11 cellular contexts compared by ENCODE assay signal in genomic region chr10:23065549-23065948, GRCh38. TPM values are rescaled to one million over a fixed set of nuclear protein-coding genes. Genes with fewer than 3 reads are reported as not detected.
DNase-seq lines count a peak whose midpoint lies in the region; ATAC-seq, FAIRE-seq and TF ChIP-seq lines count a peak whose summit lies in the region.
"Had no signal": no experiment of that assay in that cellular context is flagged by ENCODE, and none has a peak within 500 bp of the region (broad histone marks: within the 10 kb centered on the region; RNA-seq: fewer than 3 reads in every experiment).

No MANE protein-coding gene starts in this region.

- H3K4me1 Mint-ChIP-seq in HFFc6 (ENCODE audit: low read depth) (peaks cover 18% of the 10 kb centered on the region), endodermal cell (peaks cover 2% of the 10 kb centered on the region)
- H3K4me1 Mint-ChIP-seq in activated naive CD8-positive, alpha-beta T cell treated with anti-CD3 and anti-CD28 coated beads, Interleukin-2, amount 50 U/mL, for 24 hours, result no peaks in the 10 kb centered on the region
- H3K4me1 Mint-ChIP-seq: activated naive CD4-positive, alpha-beta T cell treated with anti-CD3 and anti-CD28 coated beads, Interleukin-2, amount 10 ng/mL, durations not matched to agents 7 days and 5 days had no signal

- H3K9me3 Mint-ChIP-seq in HFFc6 (no peaks in the 10 kb centered on the region), endodermal cell (no peaks in the 10 kb centered on the region)
- H3K9me3 Mint-ChIP-seq in activated naive CD8-positive, alpha-beta T cell treated with anti-CD3 and anti-CD28 coated beads, Interleukin-2, amount 50 U/mL, for 24 hours, result no peaks in the 10 kb centered on the region
- H3K9me3 Mint-ChIP-seq: activated naive CD4-positive, alpha-beta T cell treated with anti-CD3 and anti-CD28 coated beads, Interleukin-2, amount 10 ng/mL, durations not matched to agents 7 days and 5 days had no signal

- DNase-seq in HFFc6, result peak; percentile 72
- DNase-seq in breast epithelium (ENCODE audit: low spot score in 2 of 2), result peak; percentile 72 to 80
- DNase-seq in iris pigment epithelial cell (ENCODE audit: low read depth), result peak; percentile 71
- DNase-seq in small intestine, result peak; percentile 94
- DNase-seq in SHP77 (lab: John Stamatoyannopoulos, UW), result no peak
- no peak for DNase-seq in activated CD4-positive, CD25-positive, alpha-beta regulatory T cell treated with anti-CD3 and anti-CD28 coated beads, Interleukin-2, amount 50 U/mL, for 72 hours
- DNase-seq in activated naive CD8-positive, alpha-beta T cell treated with anti-CD3 and anti-CD28 coated beads, Interleukin-2, amount 50 U/mL, for 24 hours, result no peak
- DNase-seq in endodermal cell, result no peak
- DNase-seq: activated naive CD4-positive, alpha-beta T cell treated with anti-CD3 and anti-CD28 coated beads, Interleukin-2, amount 10 ng/mL, durations not matched to agents 7 days and 5 days; NCI-H774 had no signal

- no peaks in the 10 kb centered on the region for H3K36me3 Mint-ChIP-seq in HFFc6 (ENCODE audit: low read depth)
- H3K36me3 Mint-ChIP-seq in activated naive CD8-positive, alpha-beta T cell treated with anti-CD3 and anti-CD28 coated beads, Interleukin-2, amount 50 U/mL, for 24 hours (ENCODE audit: low read depth), result no peaks in the 10 kb centered on the region
- no peaks in the 10 kb centered on the region for H3K36me3 Mint-ChIP-seq in endodermal cell (ENCODE audit: low read depth)
- H3K36me3 Mint-ChIP-seq: activated naive CD4-positive, alpha-beta T cell treated with anti-CD3 and anti-CD28 coated beads, Interleukin-2, amount 10 ng/mL, durations not matched to agents 7 days and 5 days had no signal

- H3K4me3 ChIP-seq in breast epithelium (no peak overlapping the region), small intestine (ENCODE audit: low read depth in 1 of 2, low read length in 2 of 2) (no peak overlapping the region), endodermal cell (ENCODE audit: low read length) (no peak overlapping the region)

- H3K36me3 ChIP-seq in breast epithelium (no peaks in the 10 kb centered on the region), small intestine (ENCODE audit: control insufficient read depth in 2 of 2, insufficient read depth in 2 of 2, low read length in 2 of 2) (no peaks in the 10 kb centered on the region), endodermal cell (ENCODE audit: control insufficient read depth, insufficient read depth, low read length) (no peaks in the 10 kb centered on the region)

- TF ChIP-seq CTCF in HFFc6 (IDR thresholded peaks at IDR 0.05) (no peak), breast epithelium (IDR thresholded peaks at IDR 0.05) (no peak), endodermal cell (conservative IDR thresholded peaks at IDR 0.05) (no peak)

- H3K4me1 ChIP-seq in breast epithelium (no peaks in the 10 kb centered on the region), small intestine (ENCODE audit: control insufficient read depth in 2 of 2, insufficient read depth in 1 of 2, low read depth in 1 of 2, low read length in 1 of 2) (no peaks in the 10 kb centered on the region), endodermal cell (ENCODE audit: control insufficient read depth, insufficient read depth, low read length) (no peaks in the 10 kb centered on the region)

- no peak for FAIRE-seq in small intestine (lab: Jason Lieb, UNC)
- FAIRE-seq: GM19239 had no signal

- H3K27me3 Mint-ChIP-seq in HFFc6 (ENCODE audit: insufficient read depth) (no peaks in the 10 kb centered on the region; the same call in 1 of the 2 replicates), endodermal cell (ENCODE audit: insufficient read depth) (no peaks in the 10 kb centered on the region)
- H3K27me3 Mint-ChIP-seq in activated naive CD8-positive, alpha-beta T cell treated with anti-CD3 and anti-CD28 coated beads, Interleukin-2, amount 50 U/mL, for 24 hours, result no peaks in the 10 kb centered on the region

- no peak overlapping the region for H3K9ac ChIP-seq in endodermal cell (ENCODE audit: extremely low read depth, low read length, poor library complexity, severe bottlenecking)

- TF ChIP-seq POLR2A in breast epithelium (IDR thresholded peaks at IDR 0.05), result no peak

- peak overlapping the region in 1 of 2 donors; percentile 48 for H3K27ac ChIP-seq in breast epithelium
- H3K27ac ChIP-seq in small intestine (ENCODE audit: low read depth in 1 of 2, low read length in 1 of 2), result peak overlapping the region in 1 of 2 donors; percentile 43
- H3K27ac ChIP-seq in endodermal cell (ENCODE audit: low read depth, low read length), result no peak overlapping the region

- WGBS in small intestine, 3 donors, result 13 to 45% (median 37%) methylated on average over 5 of the region's 5 CpGs
- WGBS in endodermal cell (ENCODE audit: insufficient coverage in 1 of 2, insufficient read length in 1 of 2), 2 experiments, result 91 to 97% methylated on average over 4 to 5 of the region's 5 CpGs

- H3K27me3 ChIP-seq in breast epithelium (no peaks in the 10 kb centered on the region), small intestine (ENCODE audit: control insufficient read depth in 2 of 2, insufficient read depth in 2 of 2, low read length in 2 of 2) (no peaks in the 10 kb centered on the region), endodermal cell (ENCODE audit: control insufficient read depth, insufficient read depth, low read length, poor library complexity, severe bottlenecking) (no peaks in the 10 kb centered on the region)

- peak overlapping the region; percentile 44; the same call in 1 of the 2 replicates for H3K27ac Mint-ChIP-seq in HFFc6
- H3K27ac Mint-ChIP-seq in activated naive CD8-positive, alpha-beta T cell treated with anti-CD3 and anti-CD28 coated beads, Interleukin-2, amount 50 U/mL, for 24 hours, result no peak overlapping the region
- no peak overlapping the region for H3K27ac Mint-ChIP-seq in endodermal cell
- H3K27ac Mint-ChIP-seq: activated naive CD4-positive, alpha-beta T cell treated with anti-CD3 and anti-CD28 coated beads, Interleukin-2, amount 10 ng/mL, durations not matched to agents 7 days and 5 days had no signal

- intact Hi-C loops in breast epithelium (cut with DNase I; ENCODE audit: low total_unique reads), result no loop called here

- no peak for ATAC-seq in activated naive CD8-positive, alpha-beta T cell treated with anti-CD3 and anti-CD28 coated beads, Interleukin-2, amount 50 U/mL, for 24 hours

- no peak overlapping the region for H3K4me3 Mint-ChIP-seq in HFFc6
- no peak overlapping the region for H3K4me3 Mint-ChIP-seq in activated naive CD8-positive, alpha-beta T cell treated with anti-CD3 and anti-CD28 coated beads, Interleukin-2, amount 50 U/mL, for 24 hours
- H3K4me3 Mint-ChIP-seq in endodermal cell, result no peak overlapping the region
- H3K4me3 Mint-ChIP-seq: activated naive CD4-positive, alpha-beta T cell treated with anti-CD3 and anti-CD28 coated beads, Interleukin-2, amount 10 ng/mL, durations not matched to agents 7 days and 5 days had no signal

- no peaks in the 10 kb centered on the region for H3K9me3 ChIP-seq in breast epithelium
- H3K9me3 ChIP-seq in small intestine (ENCODE audit: control insufficient read depth, low read depth), result no peaks in the 10 kb centered on the region
- no peaks in the 10 kb centered on the region for H3K9me3 ChIP-seq in endodermal cell (ENCODE audit: control insufficient read depth, low read length)

RNA-seq across cellular contexts. Expression of gene MSRB2, which starts 29.8 kb away (rescaled TPM):
- total RNA-seq in HFFc6 (2021; fragmentation: NEBNext Ultra II Directional; extraction: Animal tissue kit (Norgen Biotek cat#: 25700)), result 10 to 100 TPM; 23.5 to 31.2 (median 26.2) TPM
- total RNA-seq in breast epithelium, result 10 to 100 TPM; 19.0 to 31.5 (median 24.9) TPM
- polyA plus RNA-seq in small intestine, result 10 to 100 TPM; 20.3 to 29.1 (median 20.3) TPM
- total RNA-seq in endodermal cell, result 10 to 100 TPM; 40.4 to 42.5 TPM
- polyA plus RNA-seq in endodermal cell (2013, experiment 1 of 2), result 37.7 TPM
- 39.2 TPM for polyA plus RNA-seq in endodermal cell (2013, experiment 2 of 2)

Comparison
In these comparisons a context has a peak if more than half of its experiments do, and no peak if none do; other contexts are left out.
1. DNase-seq: peak in HFFc6 (single experiment), breast epithelium (2 of 2), iris pigment epithelial cell (single experiment) and small intestine (single experiment); none in SHP77 (0 of 2), activated CD4-positive, CD25-positive, alpha-beta regulatory T cell treated with anti-CD3 and anti-CD28 coated beads, Interleukin-2, amount 50 U/mL, for 72 hours (single experiment), activated naive CD8-positive, alpha-beta T cell treated with anti-CD3 and anti-CD28 coated beads, Interleukin-2, amount 50 U/mL, for 24 hours (single experiment) and endodermal cell (single experiment).